In the genomic region with DNA sequence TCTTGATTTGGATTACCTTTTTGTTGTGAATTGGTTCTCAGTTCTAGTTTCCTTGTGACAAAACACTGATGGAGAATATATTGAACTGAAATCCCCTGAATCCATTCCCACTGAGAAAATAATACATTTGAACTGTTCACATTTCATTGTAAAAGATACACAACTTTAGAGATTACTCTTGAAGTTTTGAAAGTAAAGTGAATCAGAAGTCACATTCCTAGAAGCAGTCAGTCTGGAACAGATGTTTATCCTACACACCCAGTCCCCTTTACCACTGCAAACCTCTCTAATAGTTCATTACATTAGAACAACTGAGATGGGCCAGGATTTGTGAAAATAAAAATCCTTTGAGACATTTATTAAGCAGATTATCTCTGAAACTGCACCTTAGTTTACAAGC, we compare ENCODE assay signal across 19 cellular contexts. TPM values are rescaled to one million over a fixed set of nuclear protein-coding genes. Genes with fewer than 3 reads are reported as not detected.
DNase-seq lines count a peak whose midpoint lies in the region; ATAC-seq, FAIRE-seq and TF ChIP-seq lines count a peak whose summit lies in the region.
"Had no signal": no experiment of that assay in that cellular context is flagged by ENCODE, and none has a peak within 500 bp of the region (broad histone marks: within the 10 kb centered on the region; RNA-seq: fewer than 3 reads in every experiment).

No MANE protein-coding gene starts in this region.

- H3K27me3 Mint-ChIP-seq in nephron progenitor cell (ENCODE audit: low read depth, poor library complexity): peaks cover 3% of the 10 kb centered on the region
- H3K27me3 Mint-ChIP-seq: IgD-negative memory B cell had no signal

- intact Hi-C loops in HepG2 (cut with micrococcal nuclease; ENCODE audit: unreplicated experiment) (no loop called here), right lobe of liver (cut with DNase I) (no loop called here), endothelial cell of umbilical vein (cut with micrococcal nuclease) (no loop called here)

- H3K4me2 ChIP-seq in HepG2 (ENCODE audit: low read depth, low read length) (peak overlapping the region; percentile 84), endothelial cell of umbilical vein (ENCODE audit: insufficient read depth, low read length) (peak overlapping the region; percentile 8)

- POLR2A ChIA-PET in HepG2 (lab: Yijun Ruan, JAX): interaction anchor here (0.7 kb wide), 1 partner anchor 58 kb away, joined by 3 read pairs; no protein-coding TSS in a partner anchor
- POLR2A ChIA-PET in endothelial cell of umbilical vein (lab: Charles Lee): interaction anchor here (0.7 kb wide), 1 partner anchor 128 kb away, joined by 3 read pairs; no protein-coding TSS in a partner anchor
- POLR2A ChIA-PET in GM10248 (lab: Yijun Ruan, JAX): no interaction called here

- no peak overlapping the region for H3K27ac Mint-ChIP-seq in nephron progenitor cell

- H3K4me1 Mint-ChIP-seq in nephron progenitor cell: peaks cover 45% of the 10 kb centered on the region

- H3K36me3 ChIP-seq in HepG2 (replicated peaks in 1 of 2; ENCODE audit: control insufficient read depth in 1 of 2, insufficient read depth in 2 of 2, low read length in 2 of 2) (no peaks in the 10 kb centered on the region), right lobe of liver (no peaks in the 10 kb centered on the region), endothelial cell of umbilical vein (ENCODE audit: control insufficient read depth in 2 of 2, extremely low read depth in 1 of 2, insufficient read depth in 2 of 2, low read length in 2 of 2) (no peaks in the 10 kb centered on the region)
- H3K36me3 ChIP-seq: uterus had no signal

- TF ChIP-seq EP300 in HepG2 (IDR thresholded peaks at IDR 0.05; ENCODE audit: low read depth in 2 of 2, low read length in 2 of 2): no peak
- no peak for TF ChIP-seq EP300 in HepG2 (CRISPR knock-in tag; IDR thresholded peaks at IDR 0.05; ENCODE audit: borderline replicate concordance)

- BruUV-seq in HepG2 (replicated peaks; lab: Mats Ljungman, UMichigan) (no TSS peak), endothelial cell of umbilical vein (replicated peaks; lab: Mats Ljungman, UMichigan) (no TSS peak)

- ATAC-seq in HepG2 (no peak), right lobe of liver (no peak), HG03159 (IDR thresholded peaks at IDR 0.05; ENCODE audit: unreplicated experiment) (no peak), GM21360 (IDR thresholded peaks at IDR 0.05; ENCODE audit: unreplicated experiment) (no peak)
- ATAC-seq: body of pancreas, mucosa of descending colon, SK-N-SH treated with all-trans-retinoic acid at 6 μM for 48 hours had no signal

- H3K79me2 ChIP-seq in HepG2 (ENCODE audit: insufficient read depth, low read length) (peaks cover 84% of the 10 kb centered on the region), endothelial cell of umbilical vein (ENCODE audit: control insufficient read depth, insufficient read depth, low read length) (peaks cover 49% of the 10 kb centered on the region)

- H3K27me3 ChIP-seq in HepG2 (ENCODE audit: control insufficient read depth in 1 of 2, insufficient read depth in 2 of 2, low read length in 2 of 2) (no peaks in the 10 kb centered on the region; a peak in 1 of 5 replicates), right lobe of liver (no peaks in the 10 kb centered on the region), endothelial cell of umbilical vein (ENCODE audit: control insufficient read depth in 2 of 2, insufficient read depth in 2 of 2, low read length in 2 of 2) (no peaks in the 10 kb centered on the region)
- H3K27me3 ChIP-seq: body of pancreas, uterus had no signal

- no peak overlapping the region for H3K9ac ChIP-seq in HepG2 (ENCODE audit: insufficient read depth, low read depth, low read length)
- no peak overlapping the region for H3K9ac ChIP-seq in endothelial cell of umbilical vein (replicated peaks; ENCODE audit: extremely low read depth, insufficient read depth, low read length)

- H3K4me3 ChIP-seq in HepG2 (replicated peaks in 1 of 3; ENCODE audit: insufficient read depth in 1 of 3, low read depth in 2 of 3, low read length in 3 of 3): peak overlapping the region in 1 of 3 experiments; percentile 29; a peak in 1 of 6 replicates
- H3K4me3 ChIP-seq in right lobe of liver: no peak overlapping the region
- H3K4me3 ChIP-seq in endothelial cell of umbilical vein (replicated peaks in 1 of 3; ENCODE audit: insufficient read depth in 1 of 3, low read depth in 1 of 3, low read length in 3 of 3): no peak overlapping the region
- H3K4me3 ChIP-seq: body of pancreas, mucosa of descending colon, uterus had no signal

- H3K36me3 Mint-ChIP-seq in nephron progenitor cell (ENCODE audit: low read depth): peaks cover 6% of the 10 kb centered on the region

- dilution Hi-C loops in endothelial cell of umbilical vein (cut with MboI; ENCODE audit: extremely low pct_ligation_motif_present, low sequenced_read_pairs): no loop called here

- no peak for TF ChIP-seq POLR2A in HepG2 (IDR thresholded peaks at IDR 0.05; ENCODE audit: insufficient read depth in 1 of 2, low read depth in 2 of 2, low read length in 2 of 2)
- no peak for TF ChIP-seq POLR2A in right lobe of liver (IDR thresholded peaks at IDR 0.05)
- no peak for TF ChIP-seq POLR2A in endothelial cell of umbilical vein (IDR thresholded peaks at IDR 0.05; ENCODE audit: low read depth, low read length)

- peaks cover 70% of the 10 kb centered on the region for H3K4me1 ChIP-seq in HepG2 (ENCODE audit: insufficient read depth, low read length)
- H3K4me1 ChIP-seq in right lobe of liver: peaks cover 0 to 24% (median 7%) of the 10 kb centered on the region in 4 donors
- peaks cover 49% of the 10 kb centered on the region for H3K4me1 ChIP-seq in endothelial cell of umbilical vein (ENCODE audit: control insufficient read depth, extremely low read depth, insufficient read depth, low read length)
- H3K4me1 ChIP-seq: uterus had no signal

- H3K4me3 Mint-ChIP-seq in nephron progenitor cell: peak overlapping the region; percentile 98

- no peaks in the 10 kb centered on the region for H3K9me3 ChIP-seq in HepG2 (ENCODE audit: low read length)
- no peaks in the 10 kb centered on the region for H3K9me3 ChIP-seq in right lobe of liver
- no peaks in the 10 kb centered on the region for H3K9me3 ChIP-seq in endothelial cell of umbilical vein (replicated peaks; ENCODE audit: control insufficient read depth, insufficient read depth, low read length)
- H3K9me3 ChIP-seq: body of pancreas, mucosa of descending colon, uterus had no signal

- no peak for TF ChIP-seq RAD21 in HepG2 (CRISPR knock-in tag; IDR thresholded peaks at IDR 0.05)

- in situ Hi-C loops in HepG2 (cut with HindIII; ENCODE audit: extremely low pct_ligation_motif_present, low pct_unique_long_range_greater_than_20kb): no loop called here

- H2AFZ ChIP-seq in HepG2 (ENCODE audit: low read length) (no peak overlapping the region), endothelial cell of umbilical vein (ENCODE audit: low read depth, low read length) (no peak overlapping the region)

- CTCF ChIA-PET in HepG2 (lab: Yijun Ruan, JAX; ENCODE audit: low intra/inter-chr PET ratio, low total read pairs): interaction anchor here (1.0 kb wide), 1 partner anchor 35 kb away, joined by 4 read pairs; no protein-coding TSS in a partner anchor
- CTCF ChIA-PET in endothelial cell of umbilical vein (lab: Charles Lee): interaction anchor here (1.0 to 1.4 kb wide), 2 partner anchors 23 to 51 kb away, joined by 3 to 5 read pairs; no protein-coding TSS in a partner anchor
- CTCF ChIA-PET in GM10248 (lab: Yijun Ruan, JAX): interaction anchor here (6.6 kb wide), 1 partner anchor 35 kb away, joined by 41 read pairs; no protein-coding TSS in a partner anchor

- no peak for TF ChIP-seq CTCF in HepG2 (CRISPR knock-in tag; IDR thresholded peaks at IDR 0.05)
- TF ChIP-seq CTCF in right lobe of liver (IDR thresholded peaks at IDR 0.05): no peak
- TF ChIP-seq CTCF in endothelial cell of umbilical vein (IDR thresholded peaks at IDR 0.05; ENCODE audit: extremely low read depth in 1 of 2, insufficient read depth in 1 of 2, low read depth in 1 of 2, low read length in 2 of 2): no peak
- TF ChIP-seq CTCF in nephron progenitor cell (IDR thresholded peaks at IDR 0.05): no peak
- no peak for TF ChIP-seq CTCF in GM10248 (IDR thresholded peaks at IDR 0.05; ENCODE audit: control extremely low read depth, extremely low read depth, low read depth, missing control alignments)

- no peaks in the 10 kb centered on the region for H3K9me1 ChIP-seq in endothelial cell of umbilical vein (replicated peaks; ENCODE audit: control insufficient read depth, extremely low read depth, insufficient read depth, low read length)

- FAIRE-seq in HepG2 (lab: Jason Lieb, UNC) (no peak), endothelial cell of umbilical vein (lab: Jason Lieb, UNC) (no peak)

- DNase-seq in HepG2 (ENCODE audit: low spot score) (no peak), right lobe of liver (no peak), endothelial cell of umbilical vein (ENCODE audit: low read depth, low spot score) (no peak), nephron progenitor cell (no peak), GM10248 (ENCODE audit: extremely low spot score) (no peak), NCI-H510A treated with DMSO at 0.1 percent for 48 hours (lab: John Stamatoyannopoulos, UW) (no peak)
- DNase-seq: ACHN; activated naive CD4-positive, alpha-beta T cell; body of pancreas; GF-D8; islet precursor cell; mucosa of descending colon; NCI-H1105 treated with DMSO at 0.1 percent for 48 hours; stimulated activated CD4-positive, alpha-beta T cell treated with anti-CD3 and anti-CD28 coated beads, Interleukin-1b, Interleukin-23, amount 100 ng/mL, for 48 hours; uterus had no signal

- H3K9me3 Mint-ChIP-seq in nephron progenitor cell: no peaks in the 10 kb centered on the region
- H3K9me3 Mint-ChIP-seq: IgD-negative memory B cell had no signal

- H4K20me1 ChIP-seq in HepG2 (ENCODE audit: insufficient read depth, low read length) (peaks cover 48% of the 10 kb centered on the region), endothelial cell of umbilical vein (replicated peaks; ENCODE audit: control insufficient read depth, extremely low read depth, insufficient read depth, low read length) (no peaks in the 10 kb centered on the region)

- H3K27ac ChIP-seq in HepG2 (ENCODE audit: extremely low read length, insufficient read depth, low read length) (no peak overlapping the region), right lobe of liver (no peak overlapping the region), endothelial cell of umbilical vein (ENCODE audit: insufficient read depth, low read depth, low read length) (no peak overlapping the region)

RNA-seq across cellular contexts. Expression of a gene that starts 3.4 kb away (rescaled TPM):
- total RNA-seq in HepG2 (2016; rRNA removed; fragmentation: Illumina TruSeq; extraction: Trizol) (18.6 and 21.9 TPM in 2 replicates), right lobe of liver (10 to 100 TPM; 17.5 to 38.4 (median 25.0) TPM), endothelial cell of umbilical vein (110 and 113 TPM in 2 replicates)
- total RNA-seq in HepG2 (2016; cell fraction: cytosol; rRNA removed; fragmentation: Illumina TruSeq; extraction: Trizol; ENCODE audit: low read depth): 254 and 312 TPM in 2 replicates
- 13.9 and 17.5 TPM in 2 replicates for total RNA-seq in HepG2 (2016; cell fraction: insoluble cytoplasmic fraction; rRNA removed; fragmentation: Illumina TruSeq; extraction: Trizol)
- 58.9 and 60.2 TPM in 2 replicates for total RNA-seq in HepG2 (2016; cell fraction: membrane; rRNA removed; fragmentation: Illumina TruSeq; extraction: Trizol)
- total RNA-seq in HepG2 (2016; cell fraction: nucleus; rRNA removed; fragmentation: Illumina TruSeq; extraction: Trizol): 39.1 and 43.0 TPM in 2 replicates
- polyA plus RNA-seq in HepG2 (2011; rRNA removed) (15.9 and 18.3 TPM in 2 replicates), endothelial cell of umbilical vein (14.1 and 14.8 TPM in 2 replicates)
- 7.2 and 7.4 TPM in 2 replicates for polyA plus RNA-seq in HepG2 (2011; cell fraction: cytosol; rRNA removed)
- polyA plus RNA-seq in HepG2 (2011; cell fraction: nucleus; rRNA removed): 66.9 and 79.6 TPM in 2 replicates
- polyA plus RNA-seq in HepG2 (2012): 42.4 and 45.9 TPM in 2 replicates
- polyA plus RNA-seq in HepG2 (2016; cell fraction: cytosol; fragmentation: Illumina TruSeq; extraction: Trizol; ENCODE audit: low read depth): 1.7 and 2.2 TPM in 2 replicates
- 11.9 and 19.5 TPM in 2 replicates for polyA plus RNA-seq in HepG2 (2016; cell fraction: insoluble cytoplasmic fraction; fragmentation: Illumina TruSeq; extraction: Trizol; ENCODE audit: low read depth)
- polyA plus RNA-seq in HepG2 (2016; cell fraction: membrane; fragmentation: Illumina TruSeq; extraction: Trizol; ENCODE audit: low read depth): 5.0 and 7.3 TPM in 2 replicates
- 58.3 and 59.3 TPM in 2 replicates for polyA plus RNA-seq in HepG2 (2016; cell fraction: nucleus; fragmentation: Illumina TruSeq; extraction: Trizol; ENCODE audit: insufficient read depth, low read depth)
- polyA minus RNA-seq in HepG2 (2011; rRNA and poly(A)+ RNA removed; ENCODE audit: low replicate concordance): 39.2 and 98.5 TPM in 2 replicates
- polyA minus RNA-seq in HepG2 (2011; cell fraction: cytosol; rRNA and poly(A)+ RNA removed): 79.8 and 99.4 TPM in 2 replicates
- 178 and 188 TPM in 2 replicates for polyA minus RNA-seq in HepG2 (2011; cell fraction: nucleus; rRNA and poly(A)+ RNA removed)
- polyA plus RNA-seq in endothelial cell of umbilical vein (2011; cell fraction: cytosol; rRNA removed): 13.2 and 15.8 TPM in 2 replicates
- 80.7 and 124 TPM in 2 replicates for polyA plus RNA-seq in endothelial cell of umbilical vein (2011; cell fraction: nucleus; rRNA removed)
- polyA plus RNA-seq in endothelial cell of umbilical vein (2012): 42.4 and 43.0 TPM in 2 replicates
- polyA minus RNA-seq in endothelial cell of umbilical vein: 87.1 and 101 TPM in 2 replicates
- polyA minus RNA-seq in endothelial cell of umbilical vein (2011; cell fraction: cytosol; rRNA and poly(A)+ RNA removed): 26.8 TPM
- polyA minus RNA-seq in endothelial cell of umbilical vein (2011; cell fraction: nucleus; rRNA and poly(A)+ RNA removed): 162 and 195 TPM in 2 replicates
